8 cellular contexts compared by ENCODE assay signal in genomic region chr7:130486114-130486962, GRCh38. TPM values are rescaled to one million over a fixed set of nuclear protein-coding genes. Genes with fewer than 3 reads are reported as not detected.
DNase-seq lines count a peak whose midpoint lies in the region; ATAC-seq lines count a peak whose summit lies in the region.

No MANE protein-coding gene starts in this region.

- H3K9me3 ChIP-seq in ES-I3 (ENCODE audit: control insufficient read depth, insufficient read depth, low read length) (peaks cover 2% of the 10 kb centered on the region; the same call in 1 of the 2 replicates), HUES64 (ENCODE audit: insufficient read depth, low read depth, low read length) (no peaks in the 10 kb centered on the region), iPS DF 6.9 (ENCODE audit: control insufficient read depth, insufficient read depth, low read length) (no peaks in the 10 kb centered on the region), skeletal muscle tissue (ENCODE audit: control insufficient read depth in 3 of 3, low read length in 3 of 3) (no peaks in the 10 kb centered on the region)

- DNase-seq in T follicular helper cell (ENCODE audit: low read depth) (peak; percentile 25), iPS DF 6.9 (ENCODE audit: low read depth, low spot score) (peak; percentile 89), middle frontal gyrus (ENCODE audit: extremely low spot score, low spot score) (no peak)

- H3K4me1 ChIP-seq in ES-I3 (ENCODE audit: insufficient read depth, low read length): no peaks in the 10 kb centered on the region; the same call in 1 of the 2 replicates
- H3K4me1 ChIP-seq in HUES64 (ENCODE audit: insufficient read depth, low read length): peaks cover 18% of the 10 kb centered on the region
- peaks cover 1% of the 10 kb centered on the region; the same call in 1 of the 2 replicates for H3K4me1 ChIP-seq in iPS DF 6.9 (ENCODE audit: control insufficient read depth, insufficient read depth, low read length)
- peaks cover 4 to 11% (median 10%) of the 10 kb centered on the region in 3 donors for H3K4me1 ChIP-seq in skeletal muscle tissue (ENCODE audit: control insufficient read depth in 3 of 3, insufficient read depth in 3 of 3, low read length in 3 of 3)

- no peaks in the 10 kb centered on the region; the same call in 1 of the 2 replicates for H3K36me3 ChIP-seq in ES-I3 (ENCODE audit: insufficient read depth, low read length)
- H3K36me3 ChIP-seq in HUES64 (ENCODE audit: insufficient read depth, low read length): 0 out of 2 replicates have a peak, but pooled peaks cover 3% of the 10 kb centered on the region
- H3K36me3 ChIP-seq in iPS DF 6.9 (ENCODE audit: control insufficient read depth, insufficient read depth, low read length): no peaks in the 10 kb centered on the region
- H3K36me3 ChIP-seq in skeletal muscle tissue (ENCODE audit: control insufficient read depth in 3 of 3, insufficient read depth in 3 of 3, low read length in 3 of 3): no peaks in the 10 kb centered on the region

- H3K27me3 ChIP-seq in HUES64 (ENCODE audit: insufficient read depth, low read length) (peaks cover 7% of the 10 kb centered on the region), iPS DF 6.9 (ENCODE audit: control insufficient read depth, insufficient read depth, low read length) (no peaks in the 10 kb centered on the region), skeletal muscle tissue (ENCODE audit: control insufficient read depth in 3 of 3, insufficient read depth in 3 of 3, low read length in 3 of 3) (peaks cover 11 to 37% (median 34%) of the 10 kb centered on the region in 3 donors)

- H3K4me3 ChIP-seq in HUES64 (ENCODE audit: low read length) (peak overlapping the region; percentile 77), iPS DF 6.9 (ENCODE audit: low read length) (peak overlapping the region; percentile 77; the same call in 1 of the 2 replicates), skeletal muscle tissue (ENCODE audit: low read length in 3 of 3) (peak overlapping the region; percentile 39 to 56 (median 48))

- ATAC-seq in GM18858 (IDR thresholded peaks at IDR 0.05; ENCODE audit: unreplicated experiment): no peak

- peak overlapping the region; percentile 53 for H3K9ac ChIP-seq in ES-I3 (ENCODE audit: low read depth, low read length)
- H3K9ac ChIP-seq in HUES64 (ENCODE audit: low read depth, low read length): peak overlapping the region; percentile 84
- H3K9ac ChIP-seq in skeletal muscle tissue (ENCODE audit: low read depth in 1 of 3, low read length in 3 of 3): no peak overlapping the region

- H3K27ac ChIP-seq in HUES64 (ENCODE audit: low read depth, low read length) (peak overlapping the region; percentile 51; the same call in 1 of the 2 replicates), angular gyrus (ENCODE audit: low read depth, low read length) (peak overlapping the region; percentile 46), iPS DF 6.9 (ENCODE audit: low read length) (no peak overlapping the region), skeletal muscle tissue (ENCODE audit: low read depth, low read length) (no peak overlapping the region)

- WGBS in HUES64: 19% methylated on average over 69 of the region's 69 CpGs
- WGBS in iPS DF 6.9 (ENCODE audit: insufficient coverage, insufficient read length): no CpG with 5 or more reads among the region's 69 CpGs

RNA-seq across cellular contexts. Expression of gene MEST, which starts 5.5 kb away (rescaled TPM):
- polyA plus RNA-seq in HUES64 (2013, experiment 1 of 2): 150 TPM
- 169 TPM for polyA plus RNA-seq in HUES64 (2013, experiment 2 of 2)
- 446 TPM for total RNA-seq in skeletal muscle tissue

RNA-seq across cellular contexts. Expression of gene CEP41, which starts 45.5 kb away (rescaled TPM):
- polyA plus RNA-seq in HUES64 (2013, experiment 1 of 2): 11.8 TPM
- 18.0 TPM for polyA plus RNA-seq in HUES64 (2013, experiment 2 of 2)
- total RNA-seq in skeletal muscle tissue: 7.8 TPM

Comparison
In these comparisons a context has a peak if more than half of its experiments do, and no peak if none do; other contexts are left out.
1. H3K9ac ChIP-seq: peak in ES-I3 (single experiment) and HUES64 (single experiment); none in skeletal muscle tissue (0 of 3).
2. H3K27ac ChIP-seq: peak in HUES64 (single experiment) and angular gyrus (single experiment); none in iPS DF 6.9 (single experiment) and skeletal muscle tissue (single experiment).
3. Peak in every context shown above with its lines, with median percentiles within 50 percentile points of each other: H3K4me3 ChIP-seq.